In the genomic region with DNA sequence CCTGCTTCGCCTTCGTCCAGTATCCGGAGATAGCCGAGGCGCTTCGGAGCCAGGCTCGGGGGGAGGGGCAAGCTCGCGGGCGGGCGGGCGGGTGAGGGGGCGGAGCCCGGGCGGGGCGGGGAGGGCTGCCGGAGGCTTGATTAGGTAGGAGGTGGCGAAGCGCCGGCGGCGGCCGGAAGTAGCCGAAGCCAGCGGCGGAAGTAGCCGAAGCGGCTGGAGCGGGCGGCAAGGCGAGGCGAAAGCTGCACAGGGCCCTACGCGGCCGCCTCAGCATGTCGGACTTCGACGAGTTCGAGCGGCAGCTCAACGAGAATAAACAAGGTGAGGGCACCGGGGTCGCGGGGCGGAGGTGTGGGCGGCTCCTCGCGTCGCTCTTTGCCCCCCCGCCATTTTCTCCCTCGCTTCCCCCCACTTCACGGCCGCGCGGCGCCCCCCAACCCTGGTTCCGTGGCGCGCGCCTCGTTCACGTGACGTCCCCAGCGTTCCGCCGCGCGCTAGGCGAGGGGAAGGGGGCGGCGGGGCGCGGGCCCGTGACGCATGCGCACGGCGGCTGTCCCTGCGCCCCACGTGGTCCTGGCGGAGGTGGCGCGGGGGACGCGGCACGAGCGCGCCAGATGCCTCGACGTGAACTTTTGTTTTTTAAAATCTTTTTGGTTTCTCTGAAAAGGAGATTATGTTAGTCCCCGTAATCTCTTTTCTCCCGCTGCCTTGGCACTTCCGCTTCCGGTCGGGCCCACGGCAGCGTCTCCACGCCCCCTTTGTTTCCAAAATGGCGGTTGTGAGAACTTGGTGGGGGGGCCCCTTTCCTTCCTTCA, we compare ENCODE assay signal across 8 cellular contexts. TPM values are rescaled to one million over a fixed set of nuclear protein-coding genes. Genes with fewer than 3 reads are reported as not detected.
A peak's percentile ranks its signal among the peaks of the same experiment; 100 is the strongest.
DNase-seq lines count a peak whose midpoint lies in the region; ATAC-seq, FAIRE-seq and TF ChIP-seq lines count a peak whose summit lies in the region.

A gene (plus strand): TSS at position 203 of the 815 bp plus-strand sequence. CDS start 70 bp downstream, at position 273.

- POLR2A ChIA-PET in A673 (lab: Charles Lee; ENCODE audit: low non-redundant PET): interaction anchor here (0.6 kb wide), 1 partner anchor 178 kb away, joined by 3 read pairs; no protein-coding TSS in a partner anchor

- ATAC-seq in GM18858 (IDR thresholded peaks at IDR 0.05; ENCODE audit: unreplicated experiment) (peak; percentile 25), HG03066 (IDR thresholded peaks at IDR 0.05; ENCODE audit: low read depth, unreplicated experiment) (peak; percentile 35)

- DNase-seq in A673 (ENCODE audit: low spot score) (peak; percentile 93), NCI-H2196 (lab: John Stamatoyannopoulos, UW; ENCODE audit: unreplicated experiment) (peak; percentile 96), bronchial epithelial cell (ENCODE audit: low read depth) (peak; percentile 36), inferior parietal cortex (ENCODE audit: extremely low spot score) (peak; percentile 90), spleen (peak; percentile 99)

- H3K9me3 ChIP-seq in A673 (ENCODE audit: low read depth, low read length, poor library complexity, severe bottlenecking) (no peaks in the 10 kb centered on the region), spleen (no peaks in the 10 kb centered on the region)

- CTCF ChIA-PET in A673 (lab: Charles Lee): interaction anchor here (0.5 to 1.5 kb wide), 7 partner anchors 12 to 193 kb away, joined by 3 to 17 read pairs (median 3); a partner anchor contains a TSS

- H3K4me1 ChIP-seq in A673 (ENCODE audit: insufficient read depth, low read length, poor library complexity, severe bottlenecking) (peaks cover 18% of the 10 kb centered on the region), spleen (peaks cover 37 to 76% (median 58%) of the 10 kb centered on the region in 6 donors)

- no peak for FAIRE-seq in bronchial epithelial cell (lab: Jason Lieb, UNC)

- peaks cover 27% of the 10 kb centered on the region for H3K36me3 ChIP-seq in A673 (ENCODE audit: insufficient read depth, low read length, poor library complexity, severe bottlenecking)
- H3K36me3 ChIP-seq in bronchial epithelial cell (ENCODE audit: control insufficient read depth, insufficient read depth, low read length): peaks cover 11% of the 10 kb centered on the region
- H3K36me3 ChIP-seq in spleen: peaks cover 0 to 48% (median 12%) of the 10 kb centered on the region in 6 donors

- intact Hi-C loops in A673 (cut with micrococcal nuclease; ENCODE audit: unreplicated experiment): no loop called here
- intact Hi-C loops in spleen (cut with DNase I; ENCODE audit: low total_unique reads): no loop called here

- 0 to 1% (median 0%) methylated on average over 44 to 99 of the region's 99 CpGs for WGBS in spleen, 5 donors

- TF ChIP-seq CTCF in A673 (conservative IDR thresholded peaks at IDR 0.05; ENCODE audit: low read depth, low read length): no peak
- TF ChIP-seq CTCF in WI38 (IDR thresholded peaks at IDR 0.05; ENCODE audit: low read depth, low read length): no peak
- no peak for TF ChIP-seq CTCF in bronchial epithelial cell (IDR thresholded peaks at IDR 0.05; ENCODE audit: insufficient read depth, low read length, severe bottlenecking)
- TF ChIP-seq CTCF in spleen (IDR thresholded peaks at IDR 0.05 in 8 of 11, conservative IDR thresholded peaks at IDR 0.05 in 3 of 11): peak in 1 of 11 experiments; percentile 6

- peak within 1 kb of the TSS; percentile 83 for H3K4me3 ChIP-seq in A673 (ENCODE audit: low read depth, low read length, poor library complexity, severe bottlenecking)
- H3K4me3 ChIP-seq in WI38 (ENCODE audit: low read depth, low read length): peak within 1 kb of the TSS; percentile 73
- peak within 1 kb of the TSS; percentile 97 for H3K4me3 ChIP-seq in bronchial epithelial cell (ENCODE audit: low read depth, low read length)
- peak within 1 kb of the TSS; percentile 75 to 100 (median 88) for H3K4me3 ChIP-seq in spleen

- peak in 1 of 3 donors; percentile 48 for TF ChIP-seq POLR2A in spleen (IDR thresholded peaks at IDR 0.05)

- no TSS peak for BruUV-seq in A673 (replicated peaks; lab: Mats Ljungman, UMichigan)

- H3K27me3 ChIP-seq in A673 (replicated peaks; ENCODE audit: insufficient read depth, low read depth, low read length, poor library complexity) (no peaks in the 10 kb centered on the region), bronchial epithelial cell (ENCODE audit: control insufficient read depth, insufficient read depth, low read length) (no peaks in the 10 kb centered on the region), spleen (replicated peaks in 1 of 7) (no peaks in the 10 kb centered on the region)

- H3K27ac ChIP-seq in A673 (ENCODE audit: low read depth, low read length, poor library complexity, severe bottlenecking) (peak within 1 kb of the TSS; percentile 99), spleen (peak within 1 kb of the TSS; percentile 95 to 100 (median 99))

RNA-seq across cellular contexts. Expression of the gene that starts here (rescaled TPM):
- total RNA-seq in A673 (2021) (385 and 411 TPM in 2 replicates), bronchial epithelial cell (121 and 140 TPM in 2 replicates), spleen (100 to 1,000 TPM; 109 to 218 (median 176) TPM)
- 100 to 1,000 TPM in 1 of 3 donors, 10 to 100 TPM in 2; 67.2 to 190 (median 85.5) TPM for polyA plus RNA-seq in spleen

Comparison
In these comparisons a context has a peak if more than half of its experiments do, and no peak if none do; other contexts are left out.
1. Peak in every context shown above with its lines: DNase-seq, ATAC-seq, H3K4me3 ChIP-seq and H3K27ac ChIP-seq.
2. DNase-seq: peak in every context shown above with its lines; median percentile 99 in spleen; 96 in NCI-H2196; 93 in A673; 90 in inferior parietal cortex; 36 in bronchial epithelial cell.